In genomic region chrX:115562492-115562872, GRCh38 we compare ENCODE assay signal across 9 cellular contexts. TPM values are rescaled to one million over a fixed set of nuclear protein-coding genes. Genes with fewer than 3 reads are reported as not detected.
DNase-seq lines count a peak whose midpoint lies in the region; ATAC-seq and TF ChIP-seq lines count a peak whose summit lies in the region.
"Had no signal": no experiment of that assay in that cellular context is flagged by ENCODE, and none has a peak within 500 bp of the region (broad histone marks: within the 10 kb centered on the region; RNA-seq: fewer than 3 reads in every experiment).

No MANE protein-coding gene starts in this region.

- H3K9me3 Mint-ChIP-seq in Calu3 (ENCODE audit: low read depth, unreplicated experiment), result no peaks in the 10 kb centered on the region
- no peaks in the 10 kb centered on the region for H3K9me3 Mint-ChIP-seq in activated CD4-positive, alpha-beta memory T cell treated with anti-CD3 and anti-CD28 coated beads for 36 hours
- H3K9me3 Mint-ChIP-seq in activated CD4-positive, alpha-beta T cell treated with anti-CD3 and anti-CD28 coated beads for 36 hours (ENCODE audit: low read depth), result no peaks in the 10 kb centered on the region

- no TSS peak for BruUV-seq in Calu3 (replicated peaks; lab: Mats Ljungman, UMichigan)

- H3K4me1 Mint-ChIP-seq in Calu3 (ENCODE audit: low read depth, unreplicated experiment), result peaks cover 20% of the 10 kb centered on the region
- H3K4me1 Mint-ChIP-seq in activated CD4-positive, alpha-beta memory T cell treated with anti-CD3 and anti-CD28 coated beads for 36 hours (ENCODE audit: low read depth), result no peaks in the 10 kb centered on the region
- no peaks in the 10 kb centered on the region for H3K4me1 Mint-ChIP-seq in activated CD4-positive, alpha-beta T cell treated with anti-CD3 and anti-CD28 coated beads for 36 hours

- CTCF ChIA-PET in Calu3 (lab: Charles Lee), result no interaction called here
- CTCF ChIA-PET in activated CD4-positive, alpha-beta memory T cell treated with anti-CD3 and anti-CD28 coated beads for 36 hours (lab: Charles Lee), result no interaction called here
- CTCF ChIA-PET in activated CD4-positive, alpha-beta T cell treated with anti-CD3 and anti-CD28 coated beads for 36 hours (lab: Charles Lee), result interaction anchor here (1.9 kb wide), 1 partner anchor 232 kb away, joined by 4 read pairs; no protein-coding TSS in a partner anchor

- H3K4me3 Mint-ChIP-seq in Calu3 (ENCODE audit: low read depth, unreplicated experiment), result peak overlapping the region; percentile 86
- H3K4me3 Mint-ChIP-seq in activated CD4-positive, alpha-beta memory T cell treated with anti-CD3 and anti-CD28 coated beads for 36 hours, result no peak overlapping the region
- no peak overlapping the region for H3K4me3 Mint-ChIP-seq in activated CD4-positive, alpha-beta T cell treated with anti-CD3 and anti-CD28 coated beads for 36 hours

- POLR2A ChIA-PET in activated CD4-positive, alpha-beta memory T cell treated with anti-CD3 and anti-CD28 coated beads for 36 hours (lab: Charles Lee), result no interaction called here
- POLR2A ChIA-PET in activated CD4-positive, alpha-beta T cell treated with anti-CD3 and anti-CD28 coated beads for 36 hours (lab: Charles Lee), result no interaction called here

- H3K4me1 ChIP-seq in neuron (ENCODE audit: insufficient read depth, low read length), result no peaks in the 10 kb centered on the region

- DNase-seq in Calu3, result peak; percentile 16
- DNase-seq in RKO (ENCODE audit: low spot score), result peak; percentile 9
- peak; percentile 78 for DNase-seq in fibroblast of the aortic adventitia (ENCODE audit: low read depth)
- no peak for DNase-seq in activated CD4-positive, alpha-beta memory T cell treated with anti-CD3 and anti-CD28 coated beads for 36 hours
- DNase-seq in activated CD4-positive, alpha-beta T cell treated with anti-CD3 and anti-CD28 coated beads for 36 hours, result no peak
- DNase-seq: activated CD4-positive, alpha-beta T cell treated with anti-CD3 and anti-CD28 coated beads for 1 hour had no signal

- no peaks in the 10 kb centered on the region for H3K36me3 ChIP-seq in neuron (ENCODE audit: insufficient read depth, low read length)

- peak overlapping the region; percentile 92 for H3K27ac Mint-ChIP-seq in Calu3 (ENCODE audit: unreplicated experiment)
- H3K27ac Mint-ChIP-seq in activated CD4-positive, alpha-beta memory T cell treated with anti-CD3 and anti-CD28 coated beads for 36 hours, result no peak overlapping the region
- H3K27ac Mint-ChIP-seq in activated CD4-positive, alpha-beta T cell treated with anti-CD3 and anti-CD28 coated beads for 36 hours, result no peak overlapping the region

- no peaks in the 10 kb centered on the region for H3K27me3 ChIP-seq in neuron (ENCODE audit: insufficient read depth, low read length)

- TF ChIP-seq CTCF in Calu3 (IDR thresholded peaks at IDR 0.05; ENCODE audit: unreplicated experiment), result no peak
- TF ChIP-seq CTCF in fibroblast of the aortic adventitia (IDR thresholded peaks at IDR 0.05; ENCODE audit: insufficient read depth, low read length), result no peak

- H3K9me3 ChIP-seq in neuron (ENCODE audit: low read length), result no peaks in the 10 kb centered on the region

- ATAC-seq in HG02870 (IDR thresholded peaks at IDR 0.05; ENCODE audit: unreplicated experiment), result no peak
- ATAC-seq in GM21526 (IDR thresholded peaks at IDR 0.05; ENCODE audit: low FRiP score, unreplicated experiment), result no peak
- ATAC-seq in activated CD4-positive, alpha-beta T cell treated with anti-CD3 and anti-CD28 coated beads for 36 hours, result no peak

- H3K27me3 Mint-ChIP-seq in Calu3 (ENCODE audit: unreplicated experiment), result no peaks in the 10 kb centered on the region
- H3K27me3 Mint-ChIP-seq in activated CD4-positive, alpha-beta memory T cell treated with anti-CD3 and anti-CD28 coated beads for 36 hours, result peaks cover 12% of the 10 kb centered on the region
- peaks cover 23% of the 10 kb centered on the region for H3K27me3 Mint-ChIP-seq in activated CD4-positive, alpha-beta T cell treated with anti-CD3 and anti-CD28 coated beads for 36 hours

- intact Hi-C loops in Calu3 (cut with micrococcal nuclease; ENCODE audit: unreplicated experiment), result loop anchor here (5.0 to 10.0 kb wide), 2 partner anchors 52 to 80 kb away; no protein-coding TSS in a partner anchor
- intact Hi-C loops in activated CD4-positive, alpha-beta memory T cell treated with anti-CD3 and anti-CD28 coated beads for 36 hours (cut with micrococcal nuclease), result no loop called here
- intact Hi-C loops in activated CD4-positive, alpha-beta T cell treated with anti-CD3 and anti-CD28 coated beads for 36 hours (cut with DNase I, micrococcal nuclease), result loop anchor here in 1 of 2 experiments (5.0 kb wide), 1 partner anchor 230 kb away; no protein-coding TSS in a partner anchor

- peak overlapping the region; percentile 14 for H2AFZ ChIP-seq in neuron (ENCODE audit: low read depth, low read length)

- H3K4me3 ChIP-seq in fibroblast of the aortic adventitia (ENCODE audit: low read depth, low read length), result peak overlapping the region; percentile 78
- H3K4me3 ChIP-seq in neuron (ENCODE audit: low read length), result peak overlapping the region; percentile 56

- H3K36me3 Mint-ChIP-seq in Calu3 (ENCODE audit: insufficient read depth, unreplicated experiment), result peaks cover 38% of the 10 kb centered on the region
- H3K36me3 Mint-ChIP-seq in activated CD4-positive, alpha-beta memory T cell treated with anti-CD3 and anti-CD28 coated beads for 36 hours, result no peaks in the 10 kb centered on the region
- H3K36me3 Mint-ChIP-seq in activated CD4-positive, alpha-beta T cell treated with anti-CD3 and anti-CD28 coated beads for 36 hours (ENCODE audit: low read depth), result no peaks in the 10 kb centered on the region

RNA-seq across cellular contexts. Expression of gene PLS3, which starts 1.5 kb away (rescaled TPM):
- total RNA-seq in Calu3 (2022) (169 and 174 TPM in 2 replicates), fibroblast of the aortic adventitia (ENCODE audit: low replicate concordance) (309 and 659 TPM in 2 replicates)
- total RNA-seq in activated CD4-positive, alpha-beta memory T cell treated with anti-CD3 and anti-CD28 coated beads for 36 hours, result under 1 TPM; 0.48 to 0.52 TPM
- 1 to 10 TPM; 3.1 to 3.2 TPM for total RNA-seq in activated CD4-positive, alpha-beta T cell treated with anti-CD3 and anti-CD28 coated beads for 36 hours

Comparison
In these comparisons a context has a peak if more than half of its experiments do, and no peak if none do; other contexts are left out.
1. DNase-seq: peak in Calu3 (single experiment), RKO (single experiment) and fibroblast of the aortic adventitia (single experiment); none in activated CD4-positive, alpha-beta memory T cell treated with anti-CD3 and anti-CD28 coated beads for 36 hours (single experiment) and activated CD4-positive, alpha-beta T cell treated with anti-CD3 and anti-CD28 coated beads for 36 hours (single experiment).
2. RNA of gene PLS3, which starts 1.5 kb away (total RNA-seq): 309 to 659 TPM in fibroblast of the aortic adventitia and 169 to 174 TPM in Calu3; 3.1 to 3.2 TPM in activated CD4-positive, alpha-beta T cell treated with anti-CD3 and anti-CD28 coated beads for 36 hours and 0.48 to 0.52 TPM in activated CD4-positive, alpha-beta memory T cell treated with anti-CD3 and anti-CD28 coated beads for 36 hours; every median in the first group is over 10 times any median in the second.